18 cellular contexts compared by ENCODE assay signal in genomic region chr11:123578778-123579481, GRCh38.
DNase-seq lines count a peak whose midpoint lies in the region; ATAC-seq and TF ChIP-seq lines count a peak whose summit lies in the region.
"Had no signal": no experiment of that assay in that cellular context is flagged by ENCODE, and none has a peak within 500 bp of the region (broad histone marks: within the 10 kb centered on the region; RNA-seq: fewer than 3 reads in every experiment).

No MANE protein-coding gene starts in this region.

- H3K4me3 ChIP-seq in left ventricle myocardium inferior (no peak overlapping the region), dorsolateral prefrontal cortex (peak overlapping the region in 4 of 59 donors; percentile 8 to 41 (median 26)), spleen (no peak overlapping the region)
- H3K4me3 ChIP-seq: BLaER1 treated with 17β-estradiol and CSF1 and Interleukin-3, amounts not matched to agents 10 nM and 100 nM; GM23338 had no signal

- H3K4me1 ChIP-seq in left ventricle myocardium inferior (peaks cover 6% of the 10 kb centered on the region), spleen (peaks cover 4 to 24% (median 18%) of the 10 kb centered on the region in 6 donors)

- TF ChIP-seq CTCF in left ventricle myocardium inferior (IDR thresholded peaks at IDR 0.05; ENCODE audit: borderline replicate concordance) (no peak), dorsolateral prefrontal cortex (IDR thresholded peaks at IDR 0.05 in 54 of 56, conservative IDR thresholded peaks at IDR 0.05 in 2 of 56; ENCODE audit: low read depth in 1 of 56, partially characterized antibody in 56 of 56) (no peak), spleen (IDR thresholded peaks at IDR 0.05 in 8 of 11, conservative IDR thresholded peaks at IDR 0.05 in 3 of 11) (no peak)

- H3K27ac ChIP-seq in left ventricle myocardium inferior (replicated peaks) (no peak overlapping the region), dorsolateral prefrontal cortex (peak overlapping the region in 32 of 59 donors; percentile 3 to 97 (median 50)), spleen (no peak overlapping the region)
- H3K27ac ChIP-seq: BLaER1 treated with 17β-estradiol and CSF1 and Interleukin-3, amounts not matched to agents 10 nM and 100 nM; HL-60 had no signal

- DNase-seq in cardiac septum (ENCODE audit: low spot score) (peak; percentile 55), left ventricle myocardium inferior (no peak), NCI-H82 (lab: John Stamatoyannopoulos, UW) (peak; percentile 90), dorsolateral prefrontal cortex (no peak), HCEC 1CT (no peak), T-helper 2 cell (no peak), spleen (no peak)
- DNase-seq: 8988T; CD8-positive, alpha-beta T cell; DMS153; DMS79; GF-D8; HFFc6 had no signal

- intact Hi-C loops in cardiac septum (cut with DNase I) = no loop called here
- intact Hi-C loops in left ventricle myocardium inferior (cut with micrococcal nuclease) = loop anchor here (5.0 kb wide), 1 partner anchor 67 kb away; no protein-coding TSS in a partner anchor
- intact Hi-C loops in dorsolateral prefrontal cortex (cut with DNase I) = no loop called here
- intact Hi-C loops in spleen (cut with DNase I; ENCODE audit: low total_unique reads) = loop anchor here (10.0 kb wide), 1 partner anchor 126 kb away; no protein-coding TSS in a partner anchor

- ATAC-seq in SK-N-SH treated with all-trans-retinoic acid at 6 μM for 48 hours = no peak
- ATAC-seq: CD8-positive, alpha-beta T cell; GM23338; HCT116 had no signal

- H3K36me3 ChIP-seq in left ventricle myocardium inferior (no peaks in the 10 kb centered on the region), spleen (peaks cover 0 to 5% (median 0%) of the 10 kb centered on the region in 6 donors)
- H3K36me3 ChIP-seq: BLaER1 treated with 17β-estradiol and CSF1 and Interleukin-3, amounts not matched to agents 10 nM and 100 nM had no signal

- WGBS in spleen, 5 donors = 86 to 93% (median 88%) methylated on average over 15 of the region's 15 CpGs

- TF ChIP-seq POLR2A in spleen (IDR thresholded peaks at IDR 0.05) = no peak

- H3K27me3 ChIP-seq in left ventricle myocardium inferior (ENCODE audit: low read depth) (peaks cover 4% of the 10 kb centered on the region), dorsolateral prefrontal cortex (no peaks in the 10 kb centered on the region), spleen (replicated peaks in 1 of 7) (peaks cover 0 to 17% (median 0%) of the 10 kb centered on the region in 7 donors)
- H3K27me3 ChIP-seq: BLaER1 treated with 17β-estradiol and CSF1 and Interleukin-3, amounts not matched to agents 10 nM and 100 nM had no signal

- H3K9me3 ChIP-seq in left ventricle myocardium inferior (replicated peaks) (no peaks in the 10 kb centered on the region), spleen (no peaks in the 10 kb centered on the region)
- H3K9me3 ChIP-seq: BLaER1 treated with 17β-estradiol and CSF1 and Interleukin-3, amounts not matched to agents 10 nM and 100 nM had no signal

TF ChIP-seq in SK-N-SH treated with all-trans-retinoic acid at 6 μM for 48 hours, 23 proteins besides CTCF, POLR2A, EP300 and RAD21:
- no peak for TF ChIP-seq ZC3H10 (CRISPR knock-in tag; IDR thresholded peaks at IDR 0.05)
- no peak for TF ChIP-seq ZNF565 (CRISPR knock-in tag; conservative IDR thresholded peaks at IDR 0.05; ENCODE audit: low read depth)
- TF ChIP-seq, protein P1, sequence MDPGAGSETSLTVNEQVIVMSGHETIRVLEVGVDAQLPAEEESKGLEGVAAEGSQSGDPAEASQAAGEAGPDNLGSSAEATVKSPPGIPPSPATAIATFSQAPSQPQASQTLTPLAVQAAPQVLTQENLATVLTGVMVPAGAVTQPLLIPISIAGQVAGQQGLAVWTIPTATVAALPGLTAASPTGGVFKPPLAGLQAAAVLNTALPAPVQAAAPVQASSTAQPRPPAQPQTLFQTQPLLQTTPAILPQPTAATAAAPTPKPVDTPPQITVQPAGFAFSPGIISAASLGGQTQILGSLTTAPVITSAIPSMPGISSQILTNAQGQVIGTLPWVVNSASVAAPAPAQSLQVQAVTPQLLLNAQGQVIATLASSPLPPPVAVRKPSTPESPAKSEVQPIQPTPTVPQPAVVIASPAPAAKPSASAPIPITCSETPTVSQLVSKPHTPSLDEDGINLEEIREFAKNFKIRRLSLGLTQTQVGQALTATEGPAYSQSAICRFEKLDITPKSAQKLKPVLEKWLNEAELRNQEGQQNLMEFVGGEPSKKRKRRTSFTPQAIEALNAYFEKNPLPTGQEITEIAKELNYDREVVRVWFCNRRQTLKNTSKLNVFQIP (CRISPR knock-in tag; IDR thresholded peaks at IDR 0.05; ENCODE audit: borderline replicate concordance, low read depth) = no peak
TF ChIP-seq in SK-N-SH treated with all-trans-retinoic acid at 6 μM for 48 hours: peak in this region for 0.

Comparison
In these comparisons a context has a peak if more than half of its experiments do, and no peak if none do; other contexts are left out.
1. DNase-seq: peak in cardiac septum (single experiment) and NCI-H82 (single experiment); none in left ventricle myocardium inferior (single experiment), dorsolateral prefrontal cortex (0 of 10), HCEC 1CT (single experiment), T-helper 2 cell (0 of 5) and spleen (single experiment).
2. intact Hi-C loops: an anchor here in left ventricle myocardium inferior (5.0 kb wide) and spleen (10.0 kb wide); none called in cardiac septum and dorsolateral prefrontal cortex.
3. H3K27ac ChIP-seq: peak in dorsolateral prefrontal cortex (32 of 59); none in left ventricle myocardium inferior (single experiment) and spleen (0 of 8).